Comparison of ENCODE assay signal across 8 cellular contexts in genomic region chr14:61103541-61104339, GRCh38.
A peak's percentile ranks its signal among the peaks of the same experiment; 100 is the strongest.
DNase-seq lines count a peak whose midpoint lies in the region; ATAC-seq and TF ChIP-seq lines count a peak whose summit lies in the region.

No MANE protein-coding gene starts in this region.

- H3K36me3 ChIP-seq in SJCRH30 (no peaks in the 10 kb centered on the region), neural cell (ENCODE audit: insufficient read depth, low read length) (no peaks in the 10 kb centered on the region)

- H4K20me1 ChIP-seq in neural cell (ENCODE audit: insufficient read depth): no peaks in the 10 kb centered on the region

- H3K9me3 Mint-ChIP-seq in activated CD8-positive, alpha-beta memory T cell treated with anti-CD3 and anti-CD28 coated beads, Interleukin-2, amount 10 ng/mL, durations not matched to agents 7 days and 5 days (ENCODE audit: low read depth): peaks cover 2% of the 10 kb centered on the region

- H3K4me3 ChIP-seq in SJCRH30: 0 out of 2 replicates have a peak overlapping the region, but pooled peaks have one; percentile 1
- no peak overlapping the region for H3K4me3 ChIP-seq in epithelial cell of esophagus (ENCODE audit: low read length)
- no peak overlapping the region for H3K4me3 ChIP-seq in neural cell (ENCODE audit: low read length)

- peaks cover 17% of the 10 kb centered on the region for H3K36me3 Mint-ChIP-seq in activated CD8-positive, alpha-beta memory T cell treated with anti-CD3 and anti-CD28 coated beads, Interleukin-2, amount 10 ng/mL, durations not matched to agents 7 days and 5 days

- no peaks in the 10 kb centered on the region for H3K9me3 ChIP-seq in SJCRH30 (replicated peaks)
- H3K9me3 ChIP-seq in neural cell (ENCODE audit: low read length): no peaks in the 10 kb centered on the region

- peak overlapping the region; percentile 94 for H3K27ac ChIP-seq in SJCRH30
- peak overlapping the region; percentile 95 for H3K27ac ChIP-seq in neural cell (ENCODE audit: low read length)

- CTCF ChIA-PET in activated CD8-positive, alpha-beta memory T cell treated with anti-CD3 and anti-CD28 coated beads, Interleukin-2, amount 10 ng/mL, durations not matched to agents 7 days and 5 days (lab: Charles Lee): no interaction called here

- peak; percentile 84 for ATAC-seq in activated CD8-positive, alpha-beta memory T cell treated with anti-CD3 and anti-CD28 coated beads, Interleukin-2, amount 10 ng/mL, durations not matched to agents 7 days and 5 days
- peak; percentile 78 for ATAC-seq in HG03025 (IDR thresholded peaks at IDR 0.05; ENCODE audit: low FRiP score, unreplicated experiment)

- H3K79me2 ChIP-seq in neural cell (replicated peaks; ENCODE audit: insufficient read depth, low read length): no peaks in the 10 kb centered on the region

- H3K4me2 ChIP-seq in neural cell (ENCODE audit: low read length): no peak overlapping the region

- H3K4me1 ChIP-seq in SJCRH30: peaks cover 40% of the 10 kb centered on the region

- H3F3A ChIP-seq in neural cell (ENCODE audit: insufficient read depth, low read length, poor library complexity, severe bottlenecking): peaks cover 10% of the 10 kb centered on the region

- H3K9me2 ChIP-seq in neural cell (ENCODE audit: insufficient read depth, low read length): no peaks in the 10 kb centered on the region

- peak; percentile 68 for DNase-seq in activated CD8-positive, alpha-beta memory T cell treated with anti-CD3 and anti-CD28 coated beads, Interleukin-2, amount 10 ng/mL, durations not matched to agents 7 days and 5 days
- no peak for DNase-seq in activated CD8-positive, alpha-beta memory T cell treated with anti-CD3 and anti-CD28 coated beads for 24 hours
- DNase-seq in SJCRH30: peak; percentile 94 to 95
- peak; percentile 91 for DNase-seq in epithelial cell of esophagus (ENCODE audit: low read depth)
- no peak for DNase-seq in NK-92 (lab: John Stamatoyannopoulos, UW; ENCODE audit: unreplicated experiment)
- DNase-seq in G401 (ENCODE audit: low spot score): no peak

- TF ChIP-seq EP300 in neural cell (conservative IDR thresholded peaks at IDR 0.05; ENCODE audit: poor library complexity, severe bottlenecking): no peak

- TF ChIP-seq CTCF in epithelial cell of esophagus (IDR thresholded peaks at IDR 0.05; ENCODE audit: insufficient read depth, low read depth, low read length, missing control alignments) (no peak), neural cell (IDR thresholded peaks at IDR 0.05; ENCODE audit: poor library complexity, severe bottlenecking) (no peak)

- TF ChIP-seq RAD21 in neural cell (conservative IDR thresholded peaks at IDR 0.05): no peak

- in situ Hi-C loops in G401 (cut with HindIII; ENCODE audit: low sequenced_read_pairs): no loop called here

- peak overlapping the region; percentile 85 for H3K27ac Mint-ChIP-seq in activated CD8-positive, alpha-beta memory T cell treated with anti-CD3 and anti-CD28 coated beads, Interleukin-2, amount 10 ng/mL, durations not matched to agents 7 days and 5 days

- no peaks in the 10 kb centered on the region for H3K27me3 Mint-ChIP-seq in activated CD8-positive, alpha-beta memory T cell treated with anti-CD3 and anti-CD28 coated beads, Interleukin-2, amount 10 ng/mL, durations not matched to agents 7 days and 5 days

- H3K9ac ChIP-seq in neural cell (ENCODE audit: low read length): peak overlapping the region; percentile 68

- H3K4me1 Mint-ChIP-seq in activated CD8-positive, alpha-beta memory T cell treated with anti-CD3 and anti-CD28 coated beads, Interleukin-2, amount 10 ng/mL, durations not matched to agents 7 days and 5 days: peaks cover 37% of the 10 kb centered on the region

- no peaks in the 10 kb centered on the region for H3K27me3 ChIP-seq in SJCRH30
- no peaks in the 10 kb centered on the region for H3K27me3 ChIP-seq in neural cell (ENCODE audit: insufficient read depth, low read depth, low read length)

- H3K4me3 Mint-ChIP-seq in activated CD8-positive, alpha-beta memory T cell treated with anti-CD3 and anti-CD28 coated beads, Interleukin-2, amount 10 ng/mL, durations not matched to agents 7 days and 5 days: no peak overlapping the region

- no peak overlapping the region for H2AFZ ChIP-seq in neural cell (ENCODE audit: low read depth, low read length)

TF ChIP-seq in neural cell, 6 proteins besides CTCF, POLR2A, EP300 and RAD21:
- no peak for TF ChIP-seq MXI1 (conservative IDR thresholded peaks at IDR 0.05; ENCODE audit: poor library complexity, severe bottlenecking)
TF ChIP-seq in neural cell: peak in this region for 0.

Comparison
In these comparisons a context has a peak if more than half of its experiments do, and no peak if none do; other contexts are left out.
1. DNase-seq: peak in activated CD8-positive, alpha-beta memory T cell treated with anti-CD3 and anti-CD28 coated beads, Interleukin-2, amount 10 ng/mL, durations not matched to agents 7 days and 5 days (single experiment), SJCRH30 (2 of 2) and epithelial cell of esophagus (single experiment); none in activated CD8-positive, alpha-beta memory T cell treated with anti-CD3 and anti-CD28 coated beads for 24 hours (single experiment), NK-92 (single experiment) and G401 (single experiment).